ENCODE assay signal across 8 cellular contexts in the genomic region with DNA sequence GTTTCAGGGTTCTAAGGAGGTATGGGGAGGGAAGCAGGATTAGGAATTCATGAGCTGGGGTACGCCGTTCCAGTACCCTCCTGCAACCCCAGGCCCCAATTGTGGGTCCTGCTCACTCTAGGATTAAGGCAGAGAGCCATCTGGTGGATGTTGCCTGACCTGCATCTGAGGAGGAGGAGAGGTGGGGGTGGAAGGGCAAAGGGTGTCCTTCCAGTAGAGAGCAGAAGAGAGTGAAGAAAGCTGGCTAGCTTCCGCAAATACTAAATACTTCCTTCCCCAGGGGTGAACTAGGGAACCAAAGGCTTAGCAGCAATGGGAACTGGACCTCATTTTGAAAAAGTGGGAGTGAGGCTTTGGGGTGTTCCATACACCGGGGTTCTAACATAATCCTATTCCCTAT. TPM values are rescaled to one million over a fixed set of nuclear protein-coding genes. Genes with fewer than 3 reads are reported as not detected.
A peak's percentile ranks its signal among the peaks of the same experiment; 100 is the strongest.
DNase-seq lines count a peak whose midpoint lies in the region; ATAC-seq and TF ChIP-seq lines count a peak whose summit lies in the region.

No MANE protein-coding gene starts in this region.

- POLR2A ChIA-PET in GM10248 (lab: Yijun Ruan, JAX): interaction anchor here (0.9 to 1.0 kb wide), 2 partner anchors 9 to 11 kb away, joined by 3 read pairs; partner anchors contain the start of gene LAMTOR1

- H3K9me3 Mint-ChIP-seq in activated naive CD8-positive, alpha-beta T cell treated with anti-CD3 and anti-CD28 coated beads for 36 hours: no peaks in the 10 kb centered on the region
- no peaks in the 10 kb centered on the region for H3K9me3 Mint-ChIP-seq in progenitor cell of endocrine pancreas (ENCODE audit: low read depth)

- H3K4me1 Mint-ChIP-seq in activated naive CD8-positive, alpha-beta T cell treated with anti-CD3 and anti-CD28 coated beads for 36 hours: peaks cover 6% of the 10 kb centered on the region
- H3K4me1 Mint-ChIP-seq in progenitor cell of endocrine pancreas (ENCODE audit: low read depth): no peaks in the 10 kb centered on the region

- ATAC-seq in Right ventricle myocardium inferior: peak; percentile 89
- no peak for ATAC-seq in GM21717 (IDR thresholded peaks at IDR 0.05; ENCODE audit: unreplicated experiment)
- no peak for ATAC-seq in GM19351 (IDR thresholded peaks at IDR 0.05; ENCODE audit: unreplicated experiment)

- peak; percentile 79 for TF ChIP-seq CTCF in GM10248 (IDR thresholded peaks at IDR 0.05; ENCODE audit: control extremely low read depth, extremely low read depth, low read depth, missing control alignments)
- peak; percentile 81 for TF ChIP-seq CTCF in progenitor cell of endocrine pancreas (IDR thresholded peaks at IDR 0.05; ENCODE audit: unreplicated experiment)

- H3K27ac Mint-ChIP-seq in activated naive CD8-positive, alpha-beta T cell treated with anti-CD3 and anti-CD28 coated beads for 36 hours: no peak overlapping the region
- H3K27ac Mint-ChIP-seq in progenitor cell of endocrine pancreas: no peak overlapping the region

- in situ Hi-C loops in KBM-7 (cut with MboI; ENCODE audit: low pct_unique_long_range_greater_than_20kb, low sequenced_read_pairs): loop anchor here (10.0 kb wide), 1 partner anchor 66 kb away; no protein-coding TSS in a partner anchor

- H3K36me3 Mint-ChIP-seq in activated naive CD8-positive, alpha-beta T cell treated with anti-CD3 and anti-CD28 coated beads for 36 hours: no peaks in the 10 kb centered on the region
- H3K36me3 Mint-ChIP-seq in progenitor cell of endocrine pancreas (ENCODE audit: insufficient read depth): peaks cover 2% of the 10 kb centered on the region

- intact Hi-C loops in Right ventricle myocardium inferior (cut with DNase I): loop anchor here (1.0 kb wide), 1 partner anchor 66 kb away; no protein-coding TSS in a partner anchor

- H3K27me3 Mint-ChIP-seq in activated naive CD8-positive, alpha-beta T cell treated with anti-CD3 and anti-CD28 coated beads for 36 hours: no peaks in the 10 kb centered on the region
- H3K27me3 Mint-ChIP-seq in progenitor cell of endocrine pancreas: no peaks in the 10 kb centered on the region

- DNase-seq in GM10248 (ENCODE audit: extremely low spot score) (peak; percentile 78), KBM-7 (peak; percentile 93), SKM-1 treated with dmso at 0.1 percent for 144 hours (lab: John Stamatoyannopoulos, UW; ENCODE audit: unreplicated experiment) (peak; percentile 98), Right ventricle myocardium inferior (ENCODE audit: missing footprints) (peak; percentile 76), progenitor cell of endocrine pancreas (ENCODE audit: low spot score, unreplicated experiment) (peak; percentile 43)
- DNase-seq in activated naive CD8-positive, alpha-beta T cell treated with anti-CD3 and anti-CD28 coated beads for 36 hours: peak; percentile 54

- CTCF ChIA-PET in GM10248 (lab: Yijun Ruan, JAX): interaction anchor here (0.7 to 10.3 kb wide), 29 partner anchors 9 to 339 kb away, joined by 3 to 208 read pairs (median 7); partner anchors contain the start of genes ANAPC15, FOLR3, LAMTOR1 and TOMT

- H3K4me3 Mint-ChIP-seq in activated naive CD8-positive, alpha-beta T cell treated with anti-CD3 and anti-CD28 coated beads for 36 hours: no peak overlapping the region
- no peak overlapping the region for H3K4me3 Mint-ChIP-seq in progenitor cell of endocrine pancreas (ENCODE audit: low read depth)

RNA-seq across cellular contexts. Expression of gene LRRC51, which starts 10.6 kb away (rescaled TPM):
- 10 to 100 TPM in 1 of 2 experiments, 1 to 10 TPM in 1; 7.0 to 10.0 TPM for total RNA-seq in activated naive CD8-positive, alpha-beta T cell treated with anti-CD3 and anti-CD28 coated beads for 36 hours
- 3.7 TPM for total RNA-seq in Right ventricle myocardium inferior
- 12.4 and 14.9 TPM in 2 replicates for total RNA-seq in progenitor cell of endocrine pancreas

RNA-seq across cellular contexts. Expression of gene NUMA1, which starts 10.9 kb away (rescaled TPM):
- total RNA-seq in activated naive CD8-positive, alpha-beta T cell treated with anti-CD3 and anti-CD28 coated beads for 36 hours: 100 to 1,000 TPM; 120 to 121 TPM
- 81.3 TPM for total RNA-seq in Right ventricle myocardium inferior
- 238 and 255 TPM in 2 replicates for total RNA-seq in progenitor cell of endocrine pancreas

RNA-seq across cellular contexts. Expression of gene LAMTOR1, which starts 11.8 kb away (rescaled TPM):
- 10 to 100 TPM; 65.5 to 66.2 TPM for total RNA-seq in activated naive CD8-positive, alpha-beta T cell treated with anti-CD3 and anti-CD28 coated beads for 36 hours
- 80.3 TPM for total RNA-seq in Right ventricle myocardium inferior
- 84.9 and 85.4 TPM in 2 replicates for total RNA-seq in progenitor cell of endocrine pancreas

RNA-seq across cellular contexts. Expression of gene TOMT, which starts 14.4 kb away (rescaled TPM):
- total RNA-seq in activated naive CD8-positive, alpha-beta T cell treated with anti-CD3 and anti-CD28 coated beads for 36 hours: not detected
- not detected for total RNA-seq in Right ventricle myocardium inferior
- total RNA-seq in progenitor cell of endocrine pancreas: not detected in 2 replicates

RNA-seq across cellular contexts. Expression of gene ANAPC15, which starts 21.2 kb away (rescaled TPM):
- 10 to 100 TPM; 70.4 to 71.8 TPM for total RNA-seq in activated naive CD8-positive, alpha-beta T cell treated with anti-CD3 and anti-CD28 coated beads for 36 hours
- total RNA-seq in Right ventricle myocardium inferior: 46.1 TPM
- total RNA-seq in progenitor cell of endocrine pancreas: 56.1 and 61.3 TPM in 2 replicates

Comparison
In these comparisons a context has a peak if more than half of its experiments do, and no peak if none do; other contexts are left out.
1. DNase-seq: peak in every context shown above with its lines; median percentile 98 in SKM-1 treated with dmso at 0.1 percent for 144 hours; 93 in KBM-7; 78 in GM10248; 76 in Right ventricle myocardium inferior; 54 in activated naive CD8-positive, alpha-beta T cell treated with anti-CD3 and anti-CD28 coated beads for 36 hours; 43 in progenitor cell of endocrine pancreas.